Comparison of ENCODE assay signal across 17 cellular contexts in the genomic region with DNA sequence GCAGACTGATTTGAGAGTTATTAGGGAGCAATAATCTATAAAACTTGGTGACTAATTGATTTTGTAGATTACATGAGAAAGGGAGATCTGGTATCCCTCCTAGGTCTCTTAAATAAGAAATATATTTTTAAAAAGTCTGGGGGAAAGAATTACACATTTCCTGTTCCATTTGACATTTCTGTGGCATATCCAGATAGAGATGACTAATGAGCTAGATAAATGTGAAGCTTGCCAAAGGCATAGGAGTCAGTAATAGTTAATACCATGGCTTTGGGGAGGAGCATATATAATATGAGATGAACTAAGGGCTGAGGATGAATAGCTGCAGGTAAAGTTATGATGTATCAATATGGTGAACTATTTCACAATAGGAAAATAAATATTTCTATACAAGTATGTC.
DNase-seq lines count a peak whose midpoint lies in the region; ATAC-seq and TF ChIP-seq lines count a peak whose summit lies in the region.
"Had no signal": no experiment of that assay in that cellular context is flagged by ENCODE, and none has a peak within 500 bp of the region (broad histone marks: within the 10 kb centered on the region; RNA-seq: fewer than 3 reads in every experiment).

No MANE protein-coding gene starts in this region.

- H3K14ac ChIP-seq in IMR-90 (replicated peaks; ENCODE audit: low read depth, low read length): no peak overlapping the region

- no peaks in the 10 kb centered on the region for H4K20me1 ChIP-seq in IMR-90 (ENCODE audit: insufficient read depth, low read length)

- no peaks in the 10 kb centered on the region for H3K9me1 ChIP-seq in IMR-90 (ENCODE audit: insufficient read depth, low read length)

- POLR2A ChIA-PET in A673 (lab: Charles Lee; ENCODE audit: low non-redundant PET) (no interaction called here), IMR-90 (lab: Charles Lee; ENCODE audit: unreplicated experiment) (no interaction called here)

- H2AK9ac ChIP-seq in IMR-90 (replicated peaks; ENCODE audit: low read depth, low read length, poor library complexity): no peak overlapping the region

- no peak overlapping the region for H2AFZ ChIP-seq in IMR-90 (replicated peaks; ENCODE audit: low read length, poor library complexity)

- CTCF ChIA-PET in A673 (lab: Charles Lee): no interaction called here
- CTCF ChIA-PET in IMR-90 (lab: Yijun Ruan, JAX): no interaction called here

- H3K36me3 ChIP-seq in A673 (ENCODE audit: insufficient read depth, low read length, poor library complexity, severe bottlenecking): no peaks in the 10 kb centered on the region
- H3K36me3 ChIP-seq in IMR-90 (ENCODE audit: control insufficient read depth, insufficient read depth, low read length): no peaks in the 10 kb centered on the region
- H3K36me3 ChIP-seq: ovary had no signal

- H3K9me3 ChIP-seq in A673 (ENCODE audit: low read depth, low read length, poor library complexity, severe bottlenecking) (no peaks in the 10 kb centered on the region), IMR-90 (ENCODE audit: control insufficient read depth, insufficient read depth, low read length) (no peaks in the 10 kb centered on the region), right cardiac atrium (ENCODE audit: control insufficient read depth, low read length) (no peaks in the 10 kb centered on the region)
- H3K9me3 ChIP-seq: ovary had no signal

- H3K9ac ChIP-seq in IMR-90 (ENCODE audit: low read depth, low read length): no peak overlapping the region

- H4K8ac ChIP-seq in IMR-90 (ENCODE audit: low read depth in 2 of 2, low read length in 2 of 2): no peak overlapping the region

- no peak overlapping the region for H2AK5ac ChIP-seq in IMR-90 (ENCODE audit: low read depth, low read length)

- H3K27ac ChIP-seq in A673 (ENCODE audit: low read depth, low read length, poor library complexity, severe bottlenecking) (no peak overlapping the region), IMR-90 (ENCODE audit: insufficient read depth, low read length) (no peak overlapping the region), right cardiac atrium (ENCODE audit: low read length) (no peak overlapping the region)
- H3K27ac ChIP-seq: ovary had no signal

- H2BK120ac ChIP-seq in IMR-90 (ENCODE audit: low read depth, low read length): no peak overlapping the region

- no peak overlapping the region for H2BK15ac ChIP-seq in IMR-90 (ENCODE audit: low read depth, low read length)

- no peak for ATAC-seq in IMR-90 (ENCODE audit: low read depth)
- no peak for ATAC-seq in right cardiac atrium
- ATAC-seq: K562 had no signal

- dilution Hi-C loops in IMR-90 (cut with HindIII; ENCODE audit: low sequenced_read_pairs, unreplicated experiment): no loop called here

- H3K4me2 ChIP-seq in IMR-90 (ENCODE audit: low read depth, low read length): no peak overlapping the region

- DNase-seq in A673 (ENCODE audit: low spot score) (peak; percentile 39), IMR-90 (peak; percentile 19), amniotic epithelial cell (ENCODE audit: low read depth) (peak; percentile 53), foreskin fibroblast (peak; percentile 32 to 62), RPMI8226 (no peak), right cardiac atrium (no peak), lower leg skin (ENCODE audit: low spot score in 2 of 2) (no peak), hypothalamus (lab: John Stamatoyannopoulos, UW) (no peak)
- DNase-seq: activated CD4-positive, alpha-beta T cell treated with anti-CD3 and anti-CD28 coated beads, Interleukin-2, amount 10 ng/mL, durations not matched to agents 7 days and 5 days; CD4-positive, alpha-beta T cell; central memory CD4-positive, alpha-beta T cell; naive B cell; NCI-H2081 treated with DMSO at 0.1 percent for 48 hours; NCI-H510A treated with DMSO at 0.1 percent for 48 hours; ovary; stimulated activated CD4-positive, alpha-beta T cell treated with anti-CD3 and anti-CD28 coated beads, Interleukin-4, amount 100 ng/mL, for 1 hour had no signal

- in situ Hi-C loops in IMR-90 (cut with MboI; ENCODE audit: low sequenced_read_pairs): no loop called here

- no peaks in the 10 kb centered on the region for H3K79me1 ChIP-seq in IMR-90 (ENCODE audit: low read depth in 1 of 2, low read length in 2 of 2)

- intact Hi-C loops in A673 (cut with micrococcal nuclease; ENCODE audit: unreplicated experiment): no loop called here
- intact Hi-C loops in IMR-90 (cut with micrococcal nuclease): no loop called here
- intact Hi-C loops in right cardiac atrium (cut with DNase I): no loop called here
- intact Hi-C loops in lower leg skin (cut with DNase I; ENCODE audit: low total_unique reads): no loop called here

- H3K56ac ChIP-seq in IMR-90 (ENCODE audit: extremely low read depth, insufficient read depth, low read length): no peak overlapping the region

- no TSS peak for BruUV-seq in A673 (replicated peaks; lab: Mats Ljungman, UMichigan)
- no TSS peak for BruUV-seq in IMR-90 (replicated peaks; lab: Mats Ljungman, UMichigan)

- no peak for TF ChIP-seq RAD21 in IMR-90 (IDR thresholded peaks at IDR 0.05; ENCODE audit: low read length)

- no peak for TF ChIP-seq CTCF in A673 (conservative IDR thresholded peaks at IDR 0.05; ENCODE audit: low read depth, low read length)
- TF ChIP-seq CTCF in IMR-90 (conservative IDR thresholded peaks at IDR 0.05; ENCODE audit: low read depth, low read length): no peak
- no peak for TF ChIP-seq CTCF in foreskin fibroblast (IDR thresholded peaks at IDR 0.05; ENCODE audit: low read depth, low read length)
- TF ChIP-seq CTCF in lower leg skin (IDR thresholded peaks at IDR 0.05): no peak

- no peaks in the 10 kb centered on the region for H3K4me1 ChIP-seq in A673 (ENCODE audit: insufficient read depth, low read length, poor library complexity, severe bottlenecking)
- H3K4me1 ChIP-seq in IMR-90 (ENCODE audit: control insufficient read depth, insufficient read depth, low read length): no peaks in the 10 kb centered on the region
- no peaks in the 10 kb centered on the region for H3K4me1 ChIP-seq in right cardiac atrium (ENCODE audit: control insufficient read depth, insufficient read depth, low read length)

- H3K27me3 ChIP-seq in A673 (replicated peaks; ENCODE audit: insufficient read depth, low read depth, low read length, poor library complexity) (no peaks in the 10 kb centered on the region), IMR-90 (ENCODE audit: control insufficient read depth, insufficient read depth, low read length) (no peaks in the 10 kb centered on the region), right cardiac atrium (ENCODE audit: control insufficient read depth, insufficient read depth) (no peaks in the 10 kb centered on the region)
- H3K27me3 ChIP-seq: ovary had no signal

- no peak overlapping the region for H2BK20ac ChIP-seq in IMR-90 (ENCODE audit: low read depth, low read length)

- no peak overlapping the region for H3K4me3 ChIP-seq in A673 (ENCODE audit: low read depth, low read length, poor library complexity, severe bottlenecking)
- no peak overlapping the region for H3K4me3 ChIP-seq in IMR-90 (ENCODE audit: insufficient read depth, low read depth, low read length)
- H3K4me3 ChIP-seq in foreskin fibroblast (ENCODE audit: low read depth in 1 of 2, low read length in 2 of 2): no peak overlapping the region
- no peak overlapping the region for H3K4me3 ChIP-seq in right cardiac atrium (ENCODE audit: low read length)
- no peak overlapping the region for H3K4me3 ChIP-seq in lower leg skin (ENCODE audit: low read depth, poor library complexity, severe bottlenecking)
- H3K4me3 ChIP-seq: K562, ovary had no signal

- no peak overlapping the region for H3K4ac ChIP-seq in IMR-90 (ENCODE audit: low read depth, low read length)

- no peak overlapping the region for H3K18ac ChIP-seq in IMR-90 (ENCODE audit: low read depth, low read length)

- H2BK5ac ChIP-seq in IMR-90 (ENCODE audit: low read depth, low read length, poor library complexity, severe bottlenecking): no peak overlapping the region

- H4K91ac ChIP-seq in IMR-90 (ENCODE audit: insufficient read depth, low read depth, low read length): no peak overlapping the region

- no peak for TF ChIP-seq POLR2A in IMR-90 (IDR thresholded peaks at IDR 0.05; ENCODE audit: low read depth, low read length)
- TF ChIP-seq POLR2A in lower leg skin (IDR thresholded peaks at IDR 0.05): no peak

- no peak overlapping the region for H3K23ac ChIP-seq in IMR-90 (ENCODE audit: low read depth, low read length)

- H4K5ac ChIP-seq in IMR-90 (ENCODE audit: low read depth, low read length): no peak overlapping the region

TF ChIP-seq in IMR-90, 13 proteins besides CTCF, POLR2A, EP300 and RAD21:
- TF ChIP-seq CEBPB (IDR thresholded peaks at IDR 0.05; ENCODE audit: low read depth, low read length) (peak; percentile 59), SMC3 (IDR thresholded peaks at IDR 0.05; ENCODE audit: low read depth, low read length) (no peak)
TF ChIP-seq in IMR-90: peak in this region for 1.

Comparison
In these comparisons a context has a peak if more than half of its experiments do, and no peak if none do; other contexts are left out.
1. DNase-seq: peak in A673 (single experiment), IMR-90 (single experiment), amniotic epithelial cell (single experiment) and foreskin fibroblast (2 of 2); none in RPMI8226 (single experiment), right cardiac atrium (0 of 3), lower leg skin (0 of 2) and hypothalamus (0 of 51).